In the genomic region with DNA sequence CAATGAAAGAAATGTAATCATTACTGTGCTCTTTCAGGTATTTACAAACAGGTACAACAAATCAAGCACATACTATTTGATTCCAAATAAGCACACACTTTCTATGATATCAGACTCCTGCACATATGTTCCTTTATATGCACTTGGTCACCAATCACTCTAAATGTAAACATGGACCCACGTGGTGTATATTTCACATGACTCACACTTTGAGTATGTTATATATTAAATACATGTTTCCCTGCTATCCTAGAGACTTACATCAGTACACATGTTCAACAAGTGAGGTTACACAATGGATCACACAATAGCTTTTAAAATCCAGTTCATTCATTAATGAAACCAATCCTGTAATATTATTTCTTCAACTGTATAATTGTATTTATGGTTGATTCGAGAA, we compare ENCODE assay signal across 18 cellular contexts.
"Had no signal": no experiment of that assay in that cellular context is flagged by ENCODE, and none has a peak within 500 bp of the region (broad histone marks: within the 10 kb centered on the region; RNA-seq: fewer than 3 reads in every experiment).

No MANE protein-coding gene starts in this region.

- DNase-seq: dermis blood vessel endothelial cell; effector memory CD4-positive, alpha-beta T cell; erythroblast; esophagus squamous epithelium; gastrocnemius medialis; head of caudate nucleus; kidney; natural killer cell; pancreas; stimulated activated CD4-positive, alpha-beta T cell treated with anti-CD3 and anti-CD28 coated beads, Interleukin-12 subunit alpha, Interleukin-12 subunit beta, amount 100 ng/mL, for 4 hours; stimulated activated CD4-positive, alpha-beta T cell treated with anti-CD3 and anti-CD28 coated beads, Interleukin-1b, Interleukin-23, amount 100 ng/mL, for 48 hours; stimulated activated CD4-positive, alpha-beta T cell treated with anti-CD3 and anti-CD28 coated beads, Interleukin-4, amount 100 ng/mL, for 1 hour; stimulated activated CD8-positive, alpha-beta memory T cell treated with anti-CD3 and anti-CD28 coated beads, Interleukin-4, amount 100 ng/mL, for 48 hours; stimulated activated naive CD4-positive, alpha-beta T cell; stimulated activated naive CD8-positive, alpha-beta T cell treated with anti-CD3 and anti-CD28 coated beads, Interleukin-15, amount 100 ng/mL, for 72 hours; transverse colon; upper lobe of right lung; uterus had no signal
